ENCODE assay signal across 2 cellular contexts in the genomic region with DNA sequence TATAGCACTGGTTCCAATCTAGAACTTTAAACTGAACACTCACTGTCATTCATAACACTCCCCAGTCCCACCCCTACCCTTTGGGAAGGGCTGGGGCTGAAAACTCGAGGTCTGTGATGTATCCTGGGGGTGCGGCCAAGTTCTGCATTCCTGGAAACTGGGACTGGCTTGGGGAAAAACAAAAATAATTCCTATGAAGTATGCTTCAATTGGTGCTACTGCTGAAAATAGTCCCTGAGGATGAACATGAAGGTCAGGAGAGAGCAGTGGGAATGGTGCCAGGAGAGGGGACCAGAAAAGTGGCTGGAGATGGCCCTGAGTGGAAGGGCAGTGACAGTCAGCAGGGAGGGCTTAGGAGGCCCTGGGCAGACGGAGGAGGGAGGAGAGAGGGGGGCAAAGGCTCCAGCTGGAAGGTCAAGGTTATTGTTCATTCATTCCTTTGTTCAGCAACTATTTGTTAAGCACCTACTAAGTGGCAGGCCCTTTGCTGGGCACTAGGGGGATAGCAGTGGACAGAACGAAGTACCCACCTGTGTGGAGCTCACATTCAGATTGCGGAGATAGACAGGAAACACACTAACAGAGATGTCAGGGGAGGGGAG.
TF ChIP-seq lines count a peak whose summit lies in the region.

No MANE protein-coding gene starts in this region.

TF ChIP-seq in SK-N-SH, 30 proteins besides CTCF, POLR2A, EP300 and RAD21 (continued from another document):
- TF ChIP-seq, protein P1, sequence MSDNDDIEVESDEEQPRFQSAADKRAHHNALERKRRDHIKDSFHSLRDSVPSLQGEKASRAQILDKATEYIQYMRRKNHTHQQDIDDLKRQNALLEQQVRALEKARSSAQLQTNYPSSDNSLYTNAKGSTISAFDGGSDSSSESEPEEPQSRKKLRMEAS (IDR thresholded peaks at IDR 0.05; ENCODE audit: low read depth) = no peak
- no peak for TF ChIP-seq GABPA (IDR thresholded peaks at IDR 0.05; ENCODE audit: low read depth)
- no peak for TF ChIP-seq RXRA (IDR thresholded peaks at IDR 0.05; ENCODE audit: borderline replicate concordance, low read depth)
- no peak for TF ChIP-seq TEAD4 (IDR thresholded peaks at IDR 0.05; ENCODE audit: borderline replicate concordance, insufficient read depth)
- TF ChIP-seq FOXJ3 (CRISPR knock-in tag; IDR thresholded peaks at IDR 0.05) = no peak
- no peak for TF ChIP-seq TCF12 (IDR thresholded peaks at IDR 0.05)
- TF ChIP-seq, protein P2, sequence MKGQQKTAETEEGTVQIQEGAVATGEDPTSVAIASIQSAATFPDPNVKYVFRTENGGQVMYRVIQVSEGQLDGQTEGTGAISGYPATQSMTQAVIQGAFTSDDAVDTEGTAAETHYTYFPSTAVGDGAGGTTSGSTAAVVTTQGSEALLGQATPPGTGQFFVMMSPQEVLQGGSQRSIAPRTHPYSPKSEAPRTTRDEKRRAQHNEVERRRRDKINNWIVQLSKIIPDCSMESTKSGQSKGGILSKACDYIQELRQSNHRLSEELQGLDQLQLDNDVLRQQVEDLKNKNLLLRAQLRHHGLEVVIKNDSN (IDR thresholded peaks at IDR 0.05; ENCODE audit: borderline replicate concordance, low read depth) = no peak
- TF ChIP-seq, protein P3, sequence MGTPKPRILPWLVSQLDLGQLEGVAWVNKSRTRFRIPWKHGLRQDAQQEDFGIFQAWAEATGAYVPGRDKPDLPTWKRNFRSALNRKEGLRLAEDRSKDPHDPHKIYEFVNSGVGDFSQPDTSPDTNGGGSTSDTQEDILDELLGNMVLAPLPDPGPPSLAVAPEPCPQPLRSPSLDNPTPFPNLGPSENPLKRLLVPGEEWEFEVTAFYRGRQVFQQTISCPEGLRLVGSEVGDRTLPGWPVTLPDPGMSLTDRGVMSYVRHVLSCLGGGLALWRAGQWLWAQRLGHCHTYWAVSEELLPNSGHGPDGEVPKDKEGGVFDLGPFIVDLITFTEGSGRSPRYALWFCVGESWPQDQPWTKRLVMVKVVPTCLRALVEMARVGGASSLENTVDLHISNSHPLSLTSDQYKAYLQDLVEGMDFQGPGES (IDR thresholded peaks at IDR 0.05; ENCODE audit: low read depth, low read length) = no peak
- TF ChIP-seq MEF2A (IDR thresholded peaks at IDR 0.05; ENCODE audit: borderline replicate concordance, low read depth) = no peak
- no peak for TF ChIP-seq FOSL2 (IDR thresholded peaks at IDR 0.05; ENCODE audit: borderline replicate concordance, low read depth)
- TF ChIP-seq SIN3A (IDR thresholded peaks at IDR 0.05; ENCODE audit: borderline replicate concordance, low read depth, low read length) = no peak
- TF ChIP-seq NFIC (IDR thresholded peaks at IDR 0.05; ENCODE audit: borderline replicate concordance) = no peak
- TF ChIP-seq, protein P4, sequence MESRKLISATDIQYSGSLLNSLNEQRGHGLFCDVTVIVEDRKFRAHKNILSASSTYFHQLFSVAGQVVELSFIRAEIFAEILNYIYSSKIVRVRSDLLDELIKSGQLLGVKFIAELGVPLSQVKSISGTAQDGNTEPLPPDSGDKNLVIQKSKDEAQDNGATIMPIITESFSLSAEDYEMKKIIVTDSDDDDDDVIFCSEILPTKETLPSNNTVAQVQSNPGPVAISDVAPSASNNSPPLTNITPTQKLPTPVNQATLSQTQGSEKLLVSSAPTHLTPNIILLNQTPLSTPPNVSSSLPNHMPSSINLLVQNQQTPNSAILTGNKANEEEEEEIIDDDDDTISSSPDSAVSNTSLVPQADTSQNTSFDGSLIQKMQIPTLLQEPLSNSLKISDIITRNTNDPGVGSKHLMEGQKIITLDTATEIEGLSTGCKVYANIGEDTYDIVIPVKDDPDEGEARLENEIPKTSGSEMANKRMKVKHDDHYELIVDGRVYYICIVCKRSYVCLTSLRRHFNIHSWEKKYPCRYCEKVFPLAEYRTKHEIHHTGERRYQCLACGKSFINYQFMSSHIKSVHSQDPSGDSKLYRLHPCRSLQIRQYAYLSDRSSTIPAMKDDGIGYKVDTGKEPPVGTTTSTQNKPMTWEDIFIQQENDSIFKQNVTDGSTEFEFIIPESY (IDR thresholded peaks at IDR 0.05; ENCODE audit: borderline replicate concordance, low read depth) = no peak

TF ChIP-seq in SK-N-SH treated with all-trans-retinoic acid at 6 μM for 48 hours, 23 proteins besides CTCF, POLR2A, EP300 and RAD21 (continued from another document):
- TF ChIP-seq, protein P5, sequence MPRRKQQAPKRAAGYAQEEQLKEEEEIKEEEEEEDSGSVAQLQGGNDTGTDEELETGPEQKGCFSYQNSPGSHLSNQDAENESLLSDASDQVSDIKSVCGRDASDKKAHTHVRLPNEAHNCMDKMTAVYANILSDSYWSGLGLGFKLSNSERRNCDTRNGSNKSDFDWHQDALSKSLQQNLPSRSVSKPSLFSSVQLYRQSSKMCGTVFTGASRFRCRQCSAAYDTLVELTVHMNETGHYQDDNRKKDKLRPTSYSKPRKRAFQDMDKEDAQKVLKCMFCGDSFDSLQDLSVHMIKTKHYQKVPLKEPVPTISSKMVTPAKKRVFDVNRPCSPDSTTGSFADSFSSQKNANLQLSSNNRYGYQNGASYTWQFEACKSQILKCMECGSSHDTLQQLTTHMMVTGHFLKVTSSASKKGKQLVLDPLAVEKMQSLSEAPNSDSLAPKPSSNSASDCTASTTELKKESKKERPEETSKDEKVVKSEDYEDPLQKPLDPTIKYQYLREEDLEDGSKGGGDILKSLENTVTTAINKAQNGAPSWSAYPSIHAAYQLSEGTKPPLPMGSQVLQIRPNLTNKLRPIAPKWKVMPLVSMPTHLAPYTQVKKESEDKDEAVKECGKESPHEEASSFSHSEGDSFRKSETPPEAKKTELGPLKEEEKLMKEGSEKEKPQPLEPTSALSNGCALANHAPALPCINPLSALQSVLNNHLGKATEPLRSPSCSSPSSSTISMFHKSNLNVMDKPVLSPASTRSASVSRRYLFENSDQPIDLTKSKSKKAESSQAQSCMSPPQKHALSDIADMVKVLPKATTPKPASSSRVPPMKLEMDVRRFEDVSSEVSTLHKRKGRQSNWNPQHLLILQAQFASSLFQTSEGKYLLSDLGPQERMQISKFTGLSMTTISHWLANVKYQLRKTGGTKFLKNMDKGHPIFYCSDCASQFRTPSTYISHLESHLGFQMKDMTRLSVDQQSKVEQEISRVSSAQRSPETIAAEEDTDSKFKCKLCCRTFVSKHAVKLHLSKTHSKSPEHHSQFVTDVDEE (CRISPR knock-in tag; IDR thresholded peaks at IDR 0.05) = no peak
- TF ChIP-seq, protein P6, sequence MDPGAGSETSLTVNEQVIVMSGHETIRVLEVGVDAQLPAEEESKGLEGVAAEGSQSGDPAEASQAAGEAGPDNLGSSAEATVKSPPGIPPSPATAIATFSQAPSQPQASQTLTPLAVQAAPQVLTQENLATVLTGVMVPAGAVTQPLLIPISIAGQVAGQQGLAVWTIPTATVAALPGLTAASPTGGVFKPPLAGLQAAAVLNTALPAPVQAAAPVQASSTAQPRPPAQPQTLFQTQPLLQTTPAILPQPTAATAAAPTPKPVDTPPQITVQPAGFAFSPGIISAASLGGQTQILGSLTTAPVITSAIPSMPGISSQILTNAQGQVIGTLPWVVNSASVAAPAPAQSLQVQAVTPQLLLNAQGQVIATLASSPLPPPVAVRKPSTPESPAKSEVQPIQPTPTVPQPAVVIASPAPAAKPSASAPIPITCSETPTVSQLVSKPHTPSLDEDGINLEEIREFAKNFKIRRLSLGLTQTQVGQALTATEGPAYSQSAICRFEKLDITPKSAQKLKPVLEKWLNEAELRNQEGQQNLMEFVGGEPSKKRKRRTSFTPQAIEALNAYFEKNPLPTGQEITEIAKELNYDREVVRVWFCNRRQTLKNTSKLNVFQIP (CRISPR knock-in tag; IDR thresholded peaks at IDR 0.05; ENCODE audit: borderline replicate concordance, low read depth) = no peak
